Comparison of ENCODE assay signal across 14 cellular contexts in genomic region chrX:104318330-104319009, GRCh38.
A peak's percentile ranks its signal among the peaks of the same experiment; 100 is the strongest.
DNase-seq lines count a peak whose midpoint lies in the region; TF ChIP-seq lines count a peak whose summit lies in the region.
"Had no signal": no experiment of that assay in that cellular context is flagged by ENCODE, and none has a peak within 500 bp of the region (broad histone marks: within the 10 kb centered on the region; RNA-seq: fewer than 3 reads in every experiment).

No MANE protein-coding gene starts in this region.

- no peak overlapping the region for H3K4me3 ChIP-seq in mucosa of rectum (ENCODE audit: low read length in 2 of 2)
- H3K4me3 ChIP-seq: upper lobe of right lung had no signal

- no peak for TF ChIP-seq CTCF in glutamatergic neuron (IDR thresholded peaks at IDR 0.05; ENCODE audit: partially characterized antibody, unreplicated experiment)

- no peaks in the 10 kb centered on the region for H3K4me1 Mint-ChIP-seq in glutamatergic neuron (ENCODE audit: low read depth, unreplicated experiment)
- H3K4me1 Mint-ChIP-seq: activated CD4-positive, alpha-beta T cell treated with anti-CD3 and anti-CD28 coated beads for 36 hours; CD4-positive, CD25-positive, alpha-beta regulatory T cell had no signal

- H3K27ac ChIP-seq in epithelial cell of prostate (peak overlapping the region; percentile 84), mucosa of rectum (ENCODE audit: low read depth in 2 of 2, low read length in 2 of 2) (peak overlapping the region; percentile 45 to 52)
- H3K27ac ChIP-seq: upper lobe of right lung had no signal

- peaks cover 4 to 7% of the 10 kb centered on the region in 2 donors for H3K4me1 ChIP-seq in mucosa of rectum (ENCODE audit: control insufficient read depth in 2 of 2, insufficient read depth in 2 of 2, low read length in 2 of 2)
- H3K4me1 ChIP-seq: upper lobe of right lung had no signal

- peaks cover 0 to 4% of the 10 kb centered on the region in 2 donors for H3K27me3 ChIP-seq in mucosa of rectum (ENCODE audit: control insufficient read depth in 2 of 2, insufficient read depth in 2 of 2, low read length in 2 of 2)
- H3K27me3 ChIP-seq: upper lobe of right lung had no signal

- DNase-seq in EL (peak; percentile 52), NCI-H82 treated with DMSO at 0.1 percent for 48 hours (lab: John Stamatoyannopoulos, UW; ENCODE audit: unreplicated experiment) (peak; percentile 5), epithelial cell of prostate (ENCODE audit: low read depth, low spot score) (peak; percentile 69), NCI-H526 treated with DMSO at 0.1 percent for 48 hours (lab: John Stamatoyannopoulos, UW) (no peak), glutamatergic neuron (no peak), hypothalamus (lab: John Stamatoyannopoulos, UW) (no peak), NCI-H1694 treated with DMSO at 0.1 percent for 48 hours (lab: John Stamatoyannopoulos, UW) (no peak)
- DNase-seq: activated CD4-positive, alpha-beta T cell treated with anti-CD3 and anti-CD28 coated beads for 36 hours; activated naive CD4-positive, alpha-beta T cell treated with anti-CD3 and anti-CD28 coated beads for 36 hours; CD4-positive, CD25-positive, alpha-beta regulatory T cell; effector CD8-positive, alpha-beta T cell; posterior cingulate gyrus; upper lobe of right lung had no signal

- H3K9ac ChIP-seq in mucosa of rectum (ENCODE audit: low read depth in 1 of 2, low read length in 2 of 2), result no peak overlapping the region

- no peaks in the 10 kb centered on the region for H3K36me3 Mint-ChIP-seq in glutamatergic neuron (ENCODE audit: unreplicated experiment)
- H3K36me3 Mint-ChIP-seq: CD4-positive, CD25-positive, alpha-beta regulatory T cell had no signal

- peaks cover 2% of the 10 kb centered on the region for H3K9me3 Mint-ChIP-seq in glutamatergic neuron (ENCODE audit: unreplicated experiment)
- H3K9me3 Mint-ChIP-seq: activated naive CD4-positive, alpha-beta T cell treated with anti-CD3 and anti-CD28 coated beads for 36 hours; CD4-positive, CD25-positive, alpha-beta regulatory T cell had no signal

- H3K27me3 Mint-ChIP-seq in glutamatergic neuron (ENCODE audit: unreplicated experiment), result no peaks in the 10 kb centered on the region
- H3K27me3 Mint-ChIP-seq: activated CD4-positive, alpha-beta T cell treated with anti-CD3 and anti-CD28 coated beads for 36 hours; CD4-positive, CD25-positive, alpha-beta regulatory T cell had no signal

- H3K4me3 Mint-ChIP-seq in glutamatergic neuron (ENCODE audit: unreplicated experiment), result no peak overlapping the region
- H3K4me3 Mint-ChIP-seq: activated CD4-positive, alpha-beta T cell treated with anti-CD3 and anti-CD28 coated beads for 36 hours; activated naive CD4-positive, alpha-beta T cell treated with anti-CD3 and anti-CD28 coated beads for 36 hours; CD4-positive, CD25-positive, alpha-beta regulatory T cell had no signal

- no peak overlapping the region for H3K27ac Mint-ChIP-seq in glutamatergic neuron (ENCODE audit: unreplicated experiment)
- H3K27ac Mint-ChIP-seq: activated CD4-positive, alpha-beta T cell treated with anti-CD3 and anti-CD28 coated beads for 36 hours; activated naive CD4-positive, alpha-beta T cell treated with anti-CD3 and anti-CD28 coated beads for 36 hours; CD4-positive, CD25-positive, alpha-beta regulatory T cell had no signal

- no peaks in the 10 kb centered on the region for H3K9me3 ChIP-seq in mucosa of rectum (ENCODE audit: control insufficient read depth in 2 of 2, low read length in 2 of 2)
- H3K9me3 ChIP-seq: upper lobe of right lung had no signal

- no peaks in the 10 kb centered on the region for H3K36me3 ChIP-seq in mucosa of rectum (ENCODE audit: control insufficient read depth in 2 of 2, insufficient read depth in 2 of 2, low read length in 2 of 2)
- H3K36me3 ChIP-seq: upper lobe of right lung had no signal

Comparison
In these comparisons a context has a peak if more than half of its experiments do, and no peak if none do; other contexts are left out.
1. DNase-seq: peak in EL (single experiment), NCI-H82 treated with DMSO at 0.1 percent for 48 hours (single experiment) and epithelial cell of prostate (single experiment); none in NCI-H526 treated with DMSO at 0.1 percent for 48 hours (single experiment), glutamatergic neuron (single experiment), hypothalamus (0 of 51) and NCI-H1694 treated with DMSO at 0.1 percent for 48 hours (single experiment).